16 cellular contexts compared by ENCODE assay signal in the genomic region with DNA sequence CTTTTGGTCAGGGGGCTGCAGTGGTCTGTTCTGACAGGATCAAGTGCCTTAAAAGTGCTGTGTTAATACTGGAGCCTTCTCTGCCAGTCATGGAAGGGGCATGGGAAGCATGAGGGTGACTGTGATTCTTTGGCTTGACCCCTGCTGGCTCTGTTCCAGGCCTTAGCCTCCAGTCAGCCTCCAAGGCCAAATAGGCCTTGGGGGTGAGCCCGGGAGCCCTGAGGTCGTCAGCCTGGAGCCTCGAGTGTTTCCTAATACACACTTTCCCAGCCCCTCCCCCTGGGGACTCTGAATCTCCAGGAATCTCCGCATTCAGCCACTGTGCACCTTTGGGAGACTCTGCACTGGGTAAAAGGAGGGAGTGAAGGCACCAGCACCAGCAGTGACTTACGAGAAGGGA. TPM values are rescaled to one million over a fixed set of nuclear protein-coding genes. Genes with fewer than 3 reads are reported as not detected.
DNase-seq lines count a peak whose midpoint lies in the region; ATAC-seq, FAIRE-seq and TF ChIP-seq lines count a peak whose summit lies in the region.
"Had no signal": no experiment of that assay in that cellular context is flagged by ENCODE, and none has a peak within 500 bp of the region (broad histone marks: within the 10 kb centered on the region; RNA-seq: fewer than 3 reads in every experiment).

No MANE protein-coding gene starts in this region.

- no peaks in the 10 kb centered on the region for H3K9me3 Mint-ChIP-seq in activated CD4-positive, alpha-beta memory T cell treated with anti-CD3 and anti-CD28 coated beads, Interleukin-2, amount 10 ng/mL, durations not matched to agents 7 days and 5 days
- no peaks in the 10 kb centered on the region for H3K9me3 Mint-ChIP-seq in activated CD4-positive, alpha-beta memory T cell treated with anti-CD3 and anti-CD28 coated beads for 36 hours
- H3K9me3 Mint-ChIP-seq in stimulated activated memory B cell treated with anti-CD40 and anti-IgM and Interleukin-4, amounts not matched to agents 10 μg/mL and 1 μg/mL and 100 μg/mL, for 72 hours, result no peaks in the 10 kb centered on the region
- H3K9me3 Mint-ChIP-seq: CD8-positive, alpha-beta T cell; H9 had no signal

- H3K4me1 ChIP-seq in KMS-11 (ENCODE audit: low read depth, poor library complexity, severe bottlenecking) (peaks cover 30% of the 10 kb centered on the region), H1 (replicated peaks in 1 of 4; ENCODE audit: control insufficient read depth in 3 of 4, insufficient read depth in 4 of 4, low read length in 3 of 4) (peaks cover 0 to 13% (median 3%) of the 10 kb centered on the region in 4 experiments; a peak in 5 of 7 replicates), thyroid gland (peaks cover 0 to under 1% of the 10 kb centered on the region in 2 donors)

- H3K4me2 ChIP-seq in KMS-11 (peak overlapping the region; percentile 33; the same call in 1 of the 2 replicates), H1 (ENCODE audit: insufficient read depth in 1 of 2, low read depth in 2 of 2, low read length in 2 of 2) (no peak overlapping the region)

- H4K91ac ChIP-seq in H1 (replicated peaks; ENCODE audit: insufficient read length, low read length), result no peak overlapping the region

- H3K56ac ChIP-seq in H1 (replicated peaks; ENCODE audit: insufficient read length, low read depth, low read length), result no peak overlapping the region

- H3K27me3 ChIP-seq in KMS-11 (ENCODE audit: insufficient read depth, low read depth) (no peaks in the 10 kb centered on the region), H1 (replicated peaks in 1 of 4; ENCODE audit: control insufficient read depth in 3 of 4, extremely low read depth in 1 of 4, insufficient read depth in 3 of 4, low read length in 3 of 4) (no peaks in the 10 kb centered on the region), thyroid gland (no peaks in the 10 kb centered on the region)
- H3K27me3 ChIP-seq: upper lobe of left lung had no signal

- CTCF ChIA-PET in activated CD4-positive, alpha-beta memory T cell treated with anti-CD3 and anti-CD28 coated beads, Interleukin-2, amount 10 ng/mL, durations not matched to agents 7 days and 5 days (lab: Charles Lee), result interaction anchor here (1.7 to 2.8 kb wide), 4 partner anchors 10 to 163 kb away, joined by 8 to 17 read pairs (median 14); a partner anchor contains a TSS
- CTCF ChIA-PET in activated CD4-positive, alpha-beta memory T cell treated with anti-CD3 and anti-CD28 coated beads for 36 hours (lab: Charles Lee), result interaction anchor here (1.4 to 5.0 kb wide), 4 partner anchors 9 to 224 kb away, joined by 5 to 28 read pairs (median 5); no protein-coding TSS in a partner anchor
- CTCF ChIA-PET in H1 (lab: Charles Lee; ENCODE audit: partially characterized antibody), result interaction anchor here (1.5 to 2.1 kb wide), 3 partner anchors 8 to 178 kb away, joined by 3 to 10 read pairs (median 4); no protein-coding TSS in a partner anchor

- POLR2A ChIA-PET in activated CD4-positive, alpha-beta memory T cell treated with anti-CD3 and anti-CD28 coated beads, Interleukin-2, amount 10 ng/mL, durations not matched to agents 7 days and 5 days (lab: Charles Lee), result interaction anchor here (0.9 to 3.1 kb wide), 11 partner anchors 14 to 178 kb away, joined by 3 to 48 read pairs (median 6); a partner anchor contains a TSS
- POLR2A ChIA-PET in activated CD4-positive, alpha-beta memory T cell treated with anti-CD3 and anti-CD28 coated beads for 36 hours (lab: Charles Lee), result no interaction called here
- POLR2A ChIA-PET in H1 (lab: Charles Lee; ENCODE audit: partially characterized antibody), result no interaction called here

- no peak overlapping the region for H2BK5ac ChIP-seq in H1 (ENCODE audit: low read depth, low read length)

- no peak overlapping the region for H4K8ac ChIP-seq in H1 (ENCODE audit: extremely low read depth, insufficient read depth, low read length)

- H3K4me3 ChIP-seq in KMS-11 (IDR thresholded peaks at IDR 0.05; ENCODE audit: insufficient read depth, low read depth, low read length) (no peak overlapping the region), H1 (ENCODE audit: extremely low read depth in 1 of 4, insufficient read depth in 2 of 4, low read depth in 3 of 4, low read length in 4 of 4) (no peak overlapping the region), thyroid gland (replicated peaks in 1 of 3) (no peak overlapping the region)
- H3K4me3 ChIP-seq: mucosa of descending colon had no signal

- no peak overlapping the region for H2AK5ac ChIP-seq in H1 (ENCODE audit: low read depth, low read length)

- H2BK20ac ChIP-seq in H1 (ENCODE audit: low read length), result no peak overlapping the region

- no peaks in the 10 kb centered on the region for H3K9me3 ChIP-seq in H1 (ENCODE audit: insufficient read depth in 2 of 2, low read depth in 1 of 2, low read length in 1 of 2)
- H3K9me3 ChIP-seq in thyroid gland, result no peaks in the 10 kb centered on the region
- H3K9me3 ChIP-seq: mucosa of descending colon, upper lobe of left lung had no signal

- no peak overlapping the region for H3K4ac ChIP-seq in H1 (replicated peaks; ENCODE audit: insufficient read length, low read depth, low read length)

- TF ChIP-seq CTCF in KMS-11 (conservative IDR thresholded peaks at IDR 0.05; ENCODE audit: low read depth, low read length) (no peak), H1 (IDR thresholded peaks at IDR 0.05; ENCODE audit: control extremely low read depth in 1 of 3, insufficient read depth in 1 of 3, low read depth in 1 of 3, low read length in 3 of 3) (no peak), thyroid gland (IDR thresholded peaks at IDR 0.05) (no peak)

- peaks cover 82% of the 10 kb centered on the region for H3K4me1 Mint-ChIP-seq in activated CD4-positive, alpha-beta memory T cell treated with anti-CD3 and anti-CD28 coated beads, Interleukin-2, amount 10 ng/mL, durations not matched to agents 7 days and 5 days
- peaks cover 54% of the 10 kb centered on the region for H3K4me1 Mint-ChIP-seq in activated CD4-positive, alpha-beta memory T cell treated with anti-CD3 and anti-CD28 coated beads for 36 hours (ENCODE audit: low read depth)
- peaks cover 38% of the 10 kb centered on the region for H3K4me1 Mint-ChIP-seq in stimulated activated memory B cell treated with anti-CD40 and anti-IgM and Interleukin-4, amounts not matched to agents 10 μg/mL and 1 μg/mL and 100 μg/mL, for 72 hours

- H3K79me2 ChIP-seq in KMS-11 (ENCODE audit: insufficient read depth, low read depth) (no peaks in the 10 kb centered on the region), H1 (ENCODE audit: control insufficient read depth in 1 of 2, insufficient read depth in 2 of 2, low read length in 2 of 2) (no peaks in the 10 kb centered on the region)

- H3K79me1 ChIP-seq in H1 (ENCODE audit: low read depth, low read length), result no peaks in the 10 kb centered on the region

- 0 out of 2 replicates have a peak overlapping the region, but pooled peaks have one; percentile 37 for H2BK15ac ChIP-seq in H1 (ENCODE audit: low read length)

- no peak for TF ChIP-seq RAD21 in H1 (IDR thresholded peaks at IDR 0.05 in 1 of 2, conservative IDR thresholded peaks at IDR 0.05 in 1 of 2; ENCODE audit: low read depth in 2 of 2, low read length in 2 of 2)

- no peaks in the 10 kb centered on the region for H4K20me1 ChIP-seq in KMS-11 (ENCODE audit: insufficient read depth)
- H4K20me1 ChIP-seq in H1 (replicated peaks in 1 of 2; ENCODE audit: control insufficient read depth in 1 of 2, insufficient read depth in 2 of 2, low read length in 2 of 2), result no peaks in the 10 kb centered on the region

- TF ChIP-seq EP300 in H1 (IDR thresholded peaks at IDR 0.05; ENCODE audit: borderline replicate concordance in 1 of 2, low read depth in 2 of 2, low read length in 2 of 2), result no peak

- H3K36me3 Mint-ChIP-seq in activated CD4-positive, alpha-beta memory T cell treated with anti-CD3 and anti-CD28 coated beads, Interleukin-2, amount 10 ng/mL, durations not matched to agents 7 days and 5 days (ENCODE audit: low read depth), result no peaks in the 10 kb centered on the region
- H3K36me3 Mint-ChIP-seq in activated CD4-positive, alpha-beta memory T cell treated with anti-CD3 and anti-CD28 coated beads for 36 hours, result no peaks in the 10 kb centered on the region
- H3K36me3 Mint-ChIP-seq in stimulated activated memory B cell treated with anti-CD40 and anti-IgM and Interleukin-4, amounts not matched to agents 10 μg/mL and 1 μg/mL and 100 μg/mL, for 72 hours, result no peaks in the 10 kb centered on the region
- H3K36me3 Mint-ChIP-seq: CD8-positive, alpha-beta T cell had no signal

- H3K27ac Mint-ChIP-seq in activated CD4-positive, alpha-beta memory T cell treated with anti-CD3 and anti-CD28 coated beads, Interleukin-2, amount 10 ng/mL, durations not matched to agents 7 days and 5 days, result peak overlapping the region; percentile 98
- no peak overlapping the region for H3K27ac Mint-ChIP-seq in activated CD4-positive, alpha-beta memory T cell treated with anti-CD3 and anti-CD28 coated beads for 36 hours
- peak overlapping the region; percentile 92 for H3K27ac Mint-ChIP-seq in stimulated activated memory B cell treated with anti-CD40 and anti-IgM and Interleukin-4, amounts not matched to agents 10 μg/mL and 1 μg/mL and 100 μg/mL, for 72 hours

- peak overlapping the region; percentile 1; the same call in 1 of the 2 replicates for H2BK12ac ChIP-seq in H1 (ENCODE audit: low read depth, low read length)

- H3K36me3 ChIP-seq in KMS-11 (ENCODE audit: insufficient read depth) (no peaks in the 10 kb centered on the region), H1 (ENCODE audit: control insufficient read depth in 2 of 4, insufficient read depth in 4 of 4, low read length in 3 of 4) (no peaks in the 10 kb centered on the region), thyroid gland (no peaks in the 10 kb centered on the region)
- H3K36me3 ChIP-seq: upper lobe of left lung had no signal

- H3K9ac ChIP-seq in KMS-11, result no peak overlapping the region
- H3K9ac ChIP-seq in H1 (replicated peaks in 1 of 4; ENCODE audit: extremely low read depth in 1 of 4, low read depth in 3 of 4, low read length in 3 of 4), result no peak overlapping the region

- H3K4me3 Mint-ChIP-seq in activated CD4-positive, alpha-beta memory T cell treated with anti-CD3 and anti-CD28 coated beads, Interleukin-2, amount 10 ng/mL, durations not matched to agents 7 days and 5 days, result peak overlapping the region; percentile 76
- no peak overlapping the region for H3K4me3 Mint-ChIP-seq in activated CD4-positive, alpha-beta memory T cell treated with anti-CD3 and anti-CD28 coated beads for 36 hours
- H3K4me3 Mint-ChIP-seq in stimulated activated memory B cell treated with anti-CD40 and anti-IgM and Interleukin-4, amounts not matched to agents 10 μg/mL and 1 μg/mL and 100 μg/mL, for 72 hours, result no peak overlapping the region
- H3K4me3 Mint-ChIP-seq: H9 had no signal

- no peak overlapping the region for H2BK120ac ChIP-seq in H1 (replicated peaks; ENCODE audit: low read depth, low read length)

- no peaks in the 10 kb centered on the region for H3K23me2 ChIP-seq in H1 (ENCODE audit: low read depth, low read length)

- H3K27me3 Mint-ChIP-seq in activated CD4-positive, alpha-beta memory T cell treated with anti-CD3 and anti-CD28 coated beads, Interleukin-2, amount 10 ng/mL, durations not matched to agents 7 days and 5 days, result peaks cover 3% of the 10 kb centered on the region
- no peaks in the 10 kb centered on the region for H3K27me3 Mint-ChIP-seq in activated CD4-positive, alpha-beta memory T cell treated with anti-CD3 and anti-CD28 coated beads for 36 hours
- H3K27me3 Mint-ChIP-seq in stimulated activated memory B cell treated with anti-CD40 and anti-IgM and Interleukin-4, amounts not matched to agents 10 μg/mL and 1 μg/mL and 100 μg/mL, for 72 hours, result no peaks in the 10 kb centered on the region

- no peak overlapping the region for H4K5ac ChIP-seq in H1 (ENCODE audit: insufficient read length, low read depth, low read length)

- H3K23ac ChIP-seq in H1 (ENCODE audit: insufficient read length), result no peak overlapping the region

- H2AFZ ChIP-seq in KMS-11 (ENCODE audit: low read depth) (peak overlapping the region; percentile 28; the same call in 1 of the 2 replicates), H1 (ENCODE audit: low read length) (peak overlapping the region; percentile 26; the same call in 1 of the 2 replicates)

- no peak overlapping the region for H3K14ac ChIP-seq in H1 (ENCODE audit: insufficient read length)

- 87% methylated on average over 5 of the region's 5 CpGs; no CpG with 5 or more reads in 1 of the 2 experiments for WGBS in H1 (ENCODE audit: extremely low coverage in 1 of 2, insufficient coverage in 1 of 2, insufficient read length in 1 of 2, insufficient replicate concordance in 2 of 2, low coverage in 1 of 2, low lambda C conversion rate in 2 of 2, missing lambda C conversion rate in 1 of 2), 2 experiments
- 63 to 64% methylated on average over 5 of the region's 5 CpGs for WGBS in thyroid gland, 2 donors

- H3K18ac ChIP-seq in H1 (ENCODE audit: extremely low read depth, low read length), result no peak overlapping the region

- no peak overlapping the region for H3K27ac ChIP-seq in KMS-11
- no peak overlapping the region for H3K27ac ChIP-seq in H1 (ENCODE audit: low read depth, low read length)
- H3K27ac ChIP-seq in thyroid gland, result no peak overlapping the region

- intact Hi-C loops in activated CD4-positive, alpha-beta memory T cell treated with anti-CD3 and anti-CD28 coated beads for 36 hours (cut with micrococcal nuclease), result no loop called here
- intact Hi-C loops in thyroid gland (cut with DNase I), result loop anchor here (10.0 kb wide), 1 partner anchor 275 kb away; no protein-coding TSS in a partner anchor

- TF ChIP-seq POLR2A in H1 (IDR thresholded peaks at IDR 0.05; ENCODE audit: control extremely low read depth in 1 of 2, low read depth in 2 of 2, low read length in 2 of 2) (no peak), thyroid gland (IDR thresholded peaks at IDR 0.05) (no peak)

- DNase-seq in activated CD4-positive, alpha-beta memory T cell treated with anti-CD3 and anti-CD28 coated beads, Interleukin-2, amount 10 ng/mL, durations not matched to agents 7 days and 5 days, result no peak
- DNase-seq in activated CD4-positive, alpha-beta memory T cell treated with anti-CD3 and anti-CD28 coated beads for 36 hours, result no peak
- DNase-seq in H1 (ENCODE audit: low read depth in 1 of 2, low spot score in 2 of 2), result no peak
- no peak for DNase-seq in thyroid gland
- no peak for DNase-seq in activated CD4-positive, alpha-beta T cell treated with anti-CD3 and anti-CD28 coated beads, Interleukin-2, amount 50 U/mL, for 48 hours
- no peak for DNase-seq in iPS-NIHi7 (ENCODE audit: extremely low spot score)
- DNase-seq: aorta, foreskin fibroblast, H9, NCI-H1105 treated with DMSO at 0.1 percent for 48 hours, upper lobe of left lung had no signal

- no peak for FAIRE-seq in H1 (lab: Jason Lieb, UNC)

- ATAC-seq in stimulated activated memory B cell treated with anti-CD40 and anti-IgM and Interleukin-4, amounts not matched to agents 10 μg/mL and 1 μg/mL and 100 μg/mL, for 72 hours, result no peak
- ATAC-seq: Panc1 had no signal

RNA-seq across cellular contexts. Expression of a gene that starts 10.0 kb away (rescaled TPM):
- total RNA-seq in activated CD4-positive, alpha-beta memory T cell treated with anti-CD3 and anti-CD28 coated beads, Interleukin-2, amount 10 ng/mL, durations not matched to agents 7 days and 5 days, result 1 to 10 TPM; 4.1 to 4.2 TPM
- 1 to 10 TPM in 1 of 2 experiments, under 1 TPM in 1; 0.67 to 1.1 TPM for total RNA-seq in activated CD4-positive, alpha-beta memory T cell treated with anti-CD3 and anti-CD28 coated beads for 36 hours
- 0.11 and 0.78 TPM in 2 replicates for total RNA-seq in H1 (2021; fragmentation: NEBNext Ultra II Directional; extraction: Animal tissue kit (Norgen Biotek cat#: 25700))
- 0.05 and 0.12 TPM in 2 replicates for polyA plus RNA-seq in H1 (2011; rRNA removed)
- 0.12 TPM for polyA plus RNA-seq in H1 (2011; cell fraction: cytosol; rRNA removed)
- 0.24 TPM for polyA plus RNA-seq in H1 (2011; cell fraction: nucleus; rRNA removed)
- 0.09 to 0.12 TPM (median 0.12 TPM) in 3 of 4 replicates, not detected in the other for polyA plus RNA-seq in H1 (2012, experiment 1 of 2)
- not detected for polyA plus RNA-seq in H1 (2012, experiment 2 of 2)
- 0.18 TPM for polyA plus RNA-seq in H1 (2013, experiment 1 of 2)
- polyA plus RNA-seq in H1 (2013, experiment 2 of 2), result 0.11 TPM
- polyA minus RNA-seq in H1 (2011; rRNA and poly(A)+ RNA removed), result 0.37 TPM in 1 of 2 replicates, not detected in the other
- polyA minus RNA-seq in H1 (2011; cell fraction: cytosol; rRNA and poly(A)+ RNA removed), result not detected
- polyA minus RNA-seq in H1 (2011; cell fraction: nucleus; rRNA and poly(A)+ RNA removed), result not detected
- total RNA-seq in thyroid gland, result 10 to 100 TPM in 2 of 4 donors, 1 to 10 TPM in 2; 2.4 to 21.1 (median 8.5) TPM
- total RNA-seq: aorta, H9 had no signal

RNA-seq across cellular contexts. Expression of a gene that starts 48.2 kb away (rescaled TPM):
- total RNA-seq in activated CD4-positive, alpha-beta memory T cell treated with anti-CD3 and anti-CD28 coated beads, Interleukin-2, amount 10 ng/mL, durations not matched to agents 7 days and 5 days, result 100 to 1,000 TPM; 142 to 146 TPM
- 100 to 1,000 TPM; 213 to 220 TPM for total RNA-seq in activated CD4-positive, alpha-beta memory T cell treated with anti-CD3 and anti-CD28 coated beads for 36 hours
- 237 and 247 TPM in 2 replicates for total RNA-seq in H1 (2021; fragmentation: NEBNext Ultra II Directional; extraction: Animal tissue kit (Norgen Biotek cat#: 25700))
- polyA plus RNA-seq in H1 (2011; rRNA removed), result 55.8 and 91.2 TPM in 2 replicates
- 99.9 TPM for polyA plus RNA-seq in H1 (2011; cell fraction: cytosol; rRNA removed)
- polyA plus RNA-seq in H1 (2011; cell fraction: nucleus; rRNA removed), result 110 TPM
- polyA plus RNA-seq in H1 (2012, experiment 1 of 2), result 178 to 213 TPM (median 203 TPM) in 4 replicates
- 65.2 TPM for polyA plus RNA-seq in H1 (2012, experiment 2 of 2)
- 115 TPM for polyA plus RNA-seq in H1 (2013, experiment 1 of 2)
- 110 TPM for polyA plus RNA-seq in H1 (2013, experiment 2 of 2)
- 135 and 144 TPM in 2 replicates for polyA minus RNA-seq in H1 (2011; rRNA and poly(A)+ RNA removed)
- polyA minus RNA-seq in H1 (2011; cell fraction: cytosol; rRNA and poly(A)+ RNA removed), result 76.1 TPM
- 44.9 TPM for polyA minus RNA-seq in H1 (2011; cell fraction: nucleus; rRNA and poly(A)+ RNA removed)
- 100 to 1,000 TPM; 106 to 231 (median 189) TPM for total RNA-seq in thyroid gland

RNA-seq across cellular contexts. Expression of a gene that starts 50.1 kb away (rescaled TPM):
- 10 to 100 TPM; 34.6 to 39.1 TPM for total RNA-seq in activated CD4-positive, alpha-beta memory T cell treated with anti-CD3 and anti-CD28 coated beads, Interleukin-2, amount 10 ng/mL, durations not matched to agents 7 days and 5 days
- total RNA-seq in activated CD4-positive, alpha-beta memory T cell treated with anti-CD3 and anti-CD28 coated beads for 36 hours, result 10 to 100 TPM; 45.0 to 47.6 TPM
- 43.4 and 45.6 TPM in 2 replicates for total RNA-seq in H1 (2021; fragmentation: NEBNext Ultra II Directional; extraction: Animal tissue kit (Norgen Biotek cat#: 25700))
- 22.0 and 34.6 TPM in 2 replicates for polyA plus RNA-seq in H1 (2011; rRNA removed)
- polyA plus RNA-seq in H1 (2011; cell fraction: cytosol; rRNA removed), result 37.5 TPM
- 16.2 TPM for polyA plus RNA-seq in H1 (2011; cell fraction: nucleus; rRNA removed)
- polyA plus RNA-seq in H1 (2012, experiment 1 of 2), result 33.3 to 40.7 TPM (median 36.0 TPM) in 4 replicates
- polyA plus RNA-seq in H1 (2012, experiment 2 of 2), result 10.5 TPM
- 39.0 TPM for polyA plus RNA-seq in H1 (2013, experiment 1 of 2)
- 36.7 TPM for polyA plus RNA-seq in H1 (2013, experiment 2 of 2)
- 46.3 and 53.0 TPM in 2 replicates for polyA minus RNA-seq in H1 (2011; rRNA and poly(A)+ RNA removed)
- 25.5 TPM for polyA minus RNA-seq in H1 (2011; cell fraction: cytosol; rRNA and poly(A)+ RNA removed)
- polyA minus RNA-seq in H1 (2011; cell fraction: nucleus; rRNA and poly(A)+ RNA removed), result 31.4 TPM
- 10 to 100 TPM; 25.1 to 31.6 (median 27.8) TPM for total RNA-seq in thyroid gland
